Comparison of ENCODE assay signal across 9 cellular contexts in the genomic region with DNA sequence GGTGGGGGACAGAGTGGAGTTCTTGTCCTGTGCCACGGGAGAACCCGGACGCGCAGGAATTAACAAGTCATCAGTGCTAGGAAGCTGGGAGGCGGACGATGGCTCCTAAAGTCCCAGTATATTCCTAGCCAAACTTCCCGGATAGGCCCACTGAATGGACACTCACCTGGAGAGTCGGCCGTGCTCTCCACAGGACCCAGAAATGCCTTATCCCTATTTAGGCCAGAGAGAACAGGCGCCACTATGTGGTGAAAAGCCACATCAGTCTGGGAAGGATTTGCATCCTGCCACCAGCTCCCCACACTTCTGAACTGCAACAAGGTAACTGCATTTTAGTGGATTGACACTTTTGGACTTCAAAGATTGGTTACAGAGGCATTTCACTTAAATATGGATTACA. TPM values are rescaled to one million over a fixed set of nuclear protein-coding genes. Genes with fewer than 3 reads are reported as not detected.
DNase-seq lines count a peak whose midpoint lies in the region; ATAC-seq and TF ChIP-seq lines count a peak whose summit lies in the region.
"Had no signal": no experiment of that assay in that cellular context is flagged by ENCODE, and none has a peak within 500 bp of the region (broad histone marks: within the 10 kb centered on the region; RNA-seq: fewer than 3 reads in every experiment).

No MANE protein-coding gene starts in this region.

- intact Hi-C loops in breast epithelium (cut with DNase I; ENCODE audit: low total_unique reads) = loop anchor here (10.0 kb wide), 1 partner anchor 112 kb away; no protein-coding TSS in a partner anchor

- H3K4me1 ChIP-seq in breast epithelium = no peaks in the 10 kb centered on the region

- H3K9me3 ChIP-seq in breast epithelium = no peaks in the 10 kb centered on the region

- H3K27ac ChIP-seq in breast epithelium = no peak overlapping the region

- DNase-seq in NCI-H526 (lab: John Stamatoyannopoulos, UW) (peak; percentile 6 to 46), NCI-H526 treated with DMSO at 0.1 percent for 48 hours (lab: John Stamatoyannopoulos, UW) (no peak), NCI-H1930 (lab: John Stamatoyannopoulos, UW) (peak; percentile 44 to 70), breast epithelium (ENCODE audit: low spot score in 2 of 2) (no peak), left kidney (ENCODE audit: low read depth, low spot score) (peak; percentile 75)
- no peak for DNase-seq in effector CD4-positive, alpha-beta T cell
- DNase-seq: activated naive CD8-positive, alpha-beta T cell treated with anti-CD3 and anti-CD28 coated beads, Interleukin-2, amount 10 ng/mL, durations not matched to agents 7 days and 5 days had no signal

- no peak for TF ChIP-seq POLR2A in breast epithelium (IDR thresholded peaks at IDR 0.05)

- peak in 1 of 3 donors; percentile 12 for TF ChIP-seq CTCF in breast epithelium (IDR thresholded peaks at IDR 0.05)

- H3K27me3 ChIP-seq in breast epithelium = peaks cover 0 to 13% of the 10 kb centered on the region in 2 donors

- peak overlapping the region in 2 of 3 donors; percentile 58 to 68 for H3K4me3 ChIP-seq in breast epithelium

- H3K36me3 ChIP-seq in breast epithelium = no peaks in the 10 kb centered on the region

- ATAC-seq in HG03342 (IDR thresholded peaks at IDR 0.05; ENCODE audit: unreplicated experiment) (no peak), GM19023 (IDR thresholded peaks at IDR 0.05; ENCODE audit: unreplicated experiment) (no peak)

RNA-seq across cellular contexts. Expression of gene CFAP299, which starts 1.1 kb away (rescaled TPM):
- under 1 TPM in 2 of 3 donors, not detected in 1; under 0.01 to 0.15 TPM for total RNA-seq in breast epithelium
- total RNA-seq: activated naive CD8-positive, alpha-beta T cell treated with anti-CD3 and anti-CD28 coated beads, Interleukin-2, amount 10 ng/mL, durations not matched to agents 7 days and 5 days had no signal

Comparison
In these comparisons a context has a peak if more than half of its experiments do, and no peak if none do; other contexts are left out.
1. DNase-seq: peak in NCI-H526 (2 of 2), NCI-H1930 (2 of 2) and left kidney (single experiment); none in NCI-H526 treated with DMSO at 0.1 percent for 48 hours (single experiment), breast epithelium (0 of 2) and effector CD4-positive, alpha-beta T cell (single experiment).